Comparison of ENCODE assay signal across 1 cellular context in the genomic region with DNA sequence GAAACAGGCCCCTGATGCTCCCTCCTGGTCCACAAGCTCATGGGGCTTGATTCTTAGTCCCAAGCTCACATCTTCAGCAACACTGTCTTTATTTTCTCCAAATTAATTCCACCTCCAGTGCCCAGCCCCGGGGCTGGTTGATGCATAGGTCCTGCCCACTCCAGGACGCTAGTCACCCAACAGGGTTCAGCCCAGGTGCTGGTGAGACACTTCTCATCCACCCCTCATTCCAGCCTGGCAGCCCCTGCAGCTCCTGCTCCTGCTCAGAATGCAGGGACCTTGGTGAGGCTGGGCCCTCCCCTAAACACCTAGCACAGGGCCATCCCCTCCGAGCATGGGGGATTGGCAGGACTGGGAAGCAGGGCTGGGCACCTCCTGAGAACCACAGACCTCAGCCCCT.
TF ChIP-seq lines count a peak whose summit lies in the region.

No MANE protein-coding gene starts in this region.

TF ChIP-seq in IMR-90, 13 proteins besides CTCF, POLR2A, EP300 and RAD21:
- TF ChIP-seq MAZ (IDR thresholded peaks at IDR 0.05; ENCODE audit: borderline replicate concordance, low read depth, low read length) (no peak), MXI1 (IDR thresholded peaks at IDR 0.05; ENCODE audit: borderline replicate concordance, low read depth, low read length) (no peak), FOS (IDR thresholded peaks at IDR 0.05; ENCODE audit: low read depth, low read length) (no peak), ELK1 (IDR thresholded peaks at IDR 0.05; ENCODE audit: borderline replicate concordance, low read depth, low read length) (no peak)
